1 cellular context compared by ENCODE assay signal in genomic region chr14:90275455-90275814, GRCh38.
TF ChIP-seq lines count a peak whose summit lies in the region.

No MANE protein-coding gene starts in this region.

TF ChIP-seq in HepG2, 621 proteins besides CTCF, POLR2A, EP300 and RAD21:
- TF ChIP-seq TEAD2 (CRISPR knock-in tag; IDR thresholded peaks at IDR 0.05): no peak
- TF ChIP-seq, protein P1, sequence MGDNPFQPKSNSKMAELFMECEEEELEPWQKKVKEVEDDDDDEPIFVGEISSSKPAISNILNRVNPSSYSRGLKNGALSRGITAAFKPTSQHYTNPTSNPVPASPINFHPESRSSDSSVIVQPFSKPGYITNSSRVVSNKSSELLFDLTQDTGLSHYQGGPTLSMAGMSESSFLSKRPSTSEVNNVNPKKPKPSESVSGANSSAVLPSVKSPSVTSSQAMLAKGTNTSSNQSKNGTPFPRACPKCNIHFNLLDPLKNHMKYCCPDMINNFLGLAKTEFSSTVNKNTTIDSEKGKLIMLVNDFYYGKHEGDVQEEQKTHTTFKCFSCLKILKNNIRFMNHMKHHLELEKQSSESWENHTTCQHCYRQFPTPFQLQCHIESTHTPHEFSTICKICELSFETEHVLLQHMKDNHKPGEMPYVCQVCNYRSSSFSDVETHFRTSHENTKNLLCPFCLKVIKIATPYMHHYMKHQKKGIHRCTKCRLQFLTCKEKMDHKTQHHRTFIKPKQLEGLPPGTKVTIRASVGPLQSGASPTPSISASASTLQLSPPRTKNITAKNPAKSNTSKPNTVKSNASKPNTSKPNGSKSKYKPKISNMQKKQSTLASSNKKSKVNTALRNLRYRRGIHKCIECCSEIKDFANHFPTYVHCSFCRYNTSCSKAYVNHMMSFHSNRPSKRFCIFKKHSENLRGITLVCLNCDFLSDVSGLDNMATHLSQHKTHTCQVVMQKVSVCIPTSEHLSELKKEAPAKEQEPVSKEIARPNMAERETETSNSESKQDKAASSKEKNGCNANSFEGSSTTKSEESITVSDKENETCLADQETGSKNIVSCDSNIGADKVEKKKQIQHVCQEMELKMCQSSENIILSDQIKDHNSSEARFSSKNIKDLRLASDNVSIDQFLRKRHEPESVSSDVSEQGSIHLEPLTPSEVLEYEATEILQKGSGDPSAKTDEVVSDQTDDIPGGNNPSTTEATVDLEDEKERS (CRISPR knock-in tag; IDR thresholded peaks at IDR 0.05): no peak
- TF ChIP-seq ZKSCAN5 (CRISPR knock-in tag; IDR thresholded peaks at IDR 0.05): no peak
- TF ChIP-seq PHF21A (CRISPR knock-in tag; IDR thresholded peaks at IDR 0.05): no peak
- no peak for TF ChIP-seq HNRNPLL (IDR thresholded peaks at IDR 0.05; ENCODE audit: low read depth, low read length, poor library complexity, severe bottlenecking)
- no peak for TF ChIP-seq TBP (CRISPR knock-in tag; IDR thresholded peaks at IDR 0.05)
- TF ChIP-seq FLYWCH1 (CRISPR knock-in tag; IDR thresholded peaks at IDR 0.05): no peak
- TF ChIP-seq, protein P2, sequence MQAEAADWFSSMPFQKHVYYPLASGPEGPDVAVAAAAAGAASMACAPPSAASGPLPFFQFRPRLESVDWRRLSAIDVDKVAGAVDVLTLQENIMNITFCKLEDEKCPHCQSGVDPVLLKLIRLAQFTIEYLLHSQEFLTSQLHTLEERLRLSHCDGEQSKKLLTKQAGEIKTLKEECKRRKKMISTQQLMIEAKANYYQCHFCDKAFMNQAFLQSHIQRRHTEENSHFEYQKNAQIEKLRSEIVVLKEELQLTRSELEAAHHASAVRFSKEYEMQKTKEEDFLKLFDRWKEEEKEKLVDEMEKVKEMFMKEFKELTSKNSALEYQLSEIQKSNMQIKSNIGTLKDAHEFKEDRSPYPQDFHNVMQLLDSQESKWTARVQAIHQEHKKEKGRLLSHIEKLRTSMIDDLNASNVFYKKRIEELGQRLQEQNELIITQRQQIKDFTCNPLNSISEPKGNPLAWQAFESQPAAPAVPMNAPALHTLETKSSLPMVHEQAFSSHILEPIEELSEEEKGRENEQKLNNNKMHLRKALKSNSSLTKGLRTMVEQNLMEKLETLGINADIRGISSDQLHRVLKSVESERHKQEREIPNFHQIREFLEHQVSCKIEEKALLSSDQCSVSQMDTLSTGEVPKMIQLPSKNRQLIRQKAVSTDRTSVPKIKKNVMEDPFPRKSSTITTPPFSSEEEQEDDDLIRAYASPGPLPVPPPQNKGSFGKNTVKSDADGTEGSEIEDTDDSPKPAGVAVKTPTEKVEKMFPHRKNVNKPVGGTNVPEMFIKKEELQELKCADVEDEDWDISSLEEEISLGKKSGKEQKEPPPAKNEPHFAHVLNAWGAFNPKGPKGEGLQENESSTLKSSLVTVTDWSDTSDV (CRISPR knock-in tag; IDR thresholded peaks at IDR 0.05): no peak
- no peak for TF ChIP-seq PCBP1 (IDR thresholded peaks at IDR 0.05; ENCODE audit: borderline replicate concordance, low read depth, low read length)
- TF ChIP-seq FOXP4 (CRISPR knock-in tag; IDR thresholded peaks at IDR 0.05): no peak
- TF ChIP-seq, protein P3, sequence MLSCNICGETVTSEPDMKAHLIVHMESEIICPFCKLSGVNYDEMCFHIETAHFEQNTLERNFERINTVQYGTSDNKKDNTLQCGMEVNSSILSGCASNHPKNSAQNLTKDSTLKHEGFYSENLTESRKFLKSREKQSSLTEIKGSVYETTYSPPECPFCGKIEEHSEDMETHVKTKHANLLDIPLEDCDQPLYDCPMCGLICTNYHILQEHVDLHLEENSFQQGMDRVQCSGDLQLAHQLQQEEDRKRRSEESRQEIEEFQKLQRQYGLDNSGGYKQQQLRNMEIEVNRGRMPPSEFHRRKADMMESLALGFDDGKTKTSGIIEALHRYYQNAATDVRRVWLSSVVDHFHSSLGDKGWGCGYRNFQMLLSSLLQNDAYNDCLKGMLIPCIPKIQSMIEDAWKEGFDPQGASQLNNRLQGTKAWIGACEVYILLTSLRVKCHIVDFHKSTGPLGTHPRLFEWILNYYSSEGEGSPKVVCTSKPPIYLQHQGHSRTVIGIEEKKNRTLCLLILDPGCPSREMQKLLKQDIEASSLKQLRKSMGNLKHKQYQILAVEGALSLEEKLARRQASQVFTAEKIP (CRISPR knock-in tag; IDR thresholded peaks at IDR 0.05; ENCODE audit: borderline replicate concordance): no peak
- TF ChIP-seq, protein P4, sequence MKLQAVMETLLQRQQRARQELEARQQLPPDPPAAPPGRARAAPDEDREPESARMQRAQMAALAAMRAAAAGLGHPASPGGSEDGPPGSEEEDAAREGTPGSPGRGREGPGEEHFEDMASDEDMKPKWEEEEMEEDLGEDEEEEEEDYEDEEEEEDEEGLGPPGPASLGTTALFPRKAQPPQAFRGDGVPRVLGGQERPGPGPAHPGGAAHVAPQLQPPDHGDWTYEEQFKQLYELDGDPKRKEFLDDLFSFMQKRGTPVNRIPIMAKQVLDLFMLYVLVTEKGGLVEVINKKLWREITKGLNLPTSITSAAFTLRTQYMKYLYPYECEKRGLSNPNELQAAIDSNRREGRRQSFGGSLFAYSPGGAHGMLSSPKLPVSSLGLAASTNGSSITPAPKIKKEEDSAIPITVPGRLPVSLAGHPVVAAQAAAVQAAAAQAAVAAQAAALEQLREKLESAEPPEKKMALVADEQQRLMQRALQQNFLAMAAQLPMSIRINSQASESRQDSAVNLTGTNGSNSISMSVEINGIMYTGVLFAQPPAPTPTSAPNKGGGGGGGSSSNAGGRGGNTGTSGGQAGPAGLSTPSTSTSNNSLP (IDR thresholded peaks at IDR 0.05; ENCODE audit: low read depth, low read length): no peak
- TF ChIP-seq ZNF616 (CRISPR knock-in tag; IDR thresholded peaks at IDR 0.05; ENCODE audit: low read depth): no peak
- TF ChIP-seq NFE2 (CRISPR knock-in tag; IDR thresholded peaks at IDR 0.05): no peak
- no peak for TF ChIP-seq PHF8 (CRISPR knock-in tag; IDR thresholded peaks at IDR 0.05)
- no peak for TF ChIP-seq ZC3H4 (CRISPR knock-in tag; IDR thresholded peaks at IDR 0.05; ENCODE audit: borderline replicate concordance)
- no peak for TF ChIP-seq ZNF33B (CRISPR knock-in tag; IDR thresholded peaks at IDR 0.05)
